ENCODE assay signal across 18 cellular contexts in genomic region chr7:156603004-156603403, GRCh38. TPM values are rescaled to one million over a fixed set of nuclear protein-coding genes. Genes with fewer than 3 reads are reported as not detected.
DNase-seq lines count a peak whose midpoint lies in the region; ATAC-seq and TF ChIP-seq lines count a peak whose summit lies in the region.
"Had no signal": no experiment of that assay in that cellular context is flagged by ENCODE, and none has a peak within 500 bp of the region (broad histone marks: within the 10 kb centered on the region; RNA-seq: fewer than 3 reads in every experiment).

No MANE protein-coding gene starts in this region.

- H3K4me1 Mint-ChIP-seq in neural progenitor cell = peaks cover 6% of the 10 kb centered on the region
- no peaks in the 10 kb centered on the region for H3K4me1 Mint-ChIP-seq in activated naive CD8-positive, alpha-beta T cell treated with anti-CD3 and anti-CD28 coated beads, Interleukin-2, amount 50 U/mL, for 24 hours
- H3K4me1 Mint-ChIP-seq: B cell had no signal

- peaks cover 8% of the 10 kb centered on the region for H3F3A ChIP-seq in neural progenitor cell (ENCODE audit: low read depth)

- ATAC-seq in sciatic nerve (no peak), heart right ventricle (no peak)
- no peak for ATAC-seq in activated naive CD8-positive, alpha-beta T cell treated with anti-CD3 and anti-CD28 coated beads, Interleukin-2, amount 50 U/mL, for 24 hours
- ATAC-seq: CD8-positive, alpha-beta T cell; HCT116 had no signal

- H3K36me3 Mint-ChIP-seq in neural progenitor cell = no peaks in the 10 kb centered on the region
- no peaks in the 10 kb centered on the region for H3K36me3 Mint-ChIP-seq in activated naive CD8-positive, alpha-beta T cell treated with anti-CD3 and anti-CD28 coated beads, Interleukin-2, amount 50 U/mL, for 24 hours (ENCODE audit: low read depth)
- H3K36me3 Mint-ChIP-seq: CD8-positive, alpha-beta T cell had no signal

- peaks cover 6% of the 10 kb centered on the region for H3K27me3 Mint-ChIP-seq in neural progenitor cell (ENCODE audit: insufficient read depth, low read depth)
- H3K27me3 Mint-ChIP-seq in activated naive CD8-positive, alpha-beta T cell treated with anti-CD3 and anti-CD28 coated beads, Interleukin-2, amount 50 U/mL, for 24 hours = peaks cover 15% of the 10 kb centered on the region

- H3K4me1 ChIP-seq in hepatocyte (ENCODE audit: insufficient read depth) (peaks cover 6% of the 10 kb centered on the region), neural progenitor cell (peaks cover 11% of the 10 kb centered on the region), transverse colon (peaks cover 5 to 36% (median 27%) of the 10 kb centered on the region in 4 donors), heart right ventricle (peaks cover 0 to 9% (median 7%) of the 10 kb centered on the region in 9 donors)
- H3K4me1 ChIP-seq: BLaER1 treated with 17β-estradiol and CSF1 and Interleukin-3, amounts not matched to agents 10 nM and 100 nM had no signal

- WGBS in hepatocyte (ENCODE audit: low lambda C conversion rate, missing lambda C conversion rate) = 51% methylated on average over 6 of the region's 6 CpGs
- 22 to 66% methylated on average over 1 to 6 of the region's 6 CpGs for WGBS in transverse colon (ENCODE audit: low coverage in 1 of 2), 2 donors
- WGBS in heart right ventricle, 2 donors = 80 to 82% methylated on average over 6 of the region's 6 CpGs

- H3K4me2 ChIP-seq in hepatocyte (peak overlapping the region; percentile 53), neural progenitor cell (no peak overlapping the region)
- H3K4me2 ChIP-seq: BLaER1 treated with 17β-estradiol and CSF1 and Interleukin-3, amounts not matched to agents 10 nM and 100 nM had no signal

- no peak overlapping the region for H3K4me3 Mint-ChIP-seq in neural progenitor cell
- H3K4me3 Mint-ChIP-seq in activated naive CD8-positive, alpha-beta T cell treated with anti-CD3 and anti-CD28 coated beads, Interleukin-2, amount 50 U/mL, for 24 hours = no peak overlapping the region
- H3K4me3 Mint-ChIP-seq: B cell; CD8-positive, alpha-beta T cell; HFFc6 had no signal

- H3K9ac ChIP-seq in neural progenitor cell = no peak overlapping the region
- H3K9ac ChIP-seq: BLaER1 treated with 17β-estradiol and CSF1 and Interleukin-3, amounts not matched to agents 10 nM and 100 nM had no signal

- DNase-seq in hepatocyte (ENCODE audit: low spot score) (no peak), neural progenitor cell (ENCODE audit: low spot score) (no peak), transverse colon (peak; percentile 34), MG63 (no peak), sciatic nerve (ENCODE audit: low spot score) (no peak), heart right ventricle (no peak)
- no peak for DNase-seq in activated naive CD8-positive, alpha-beta T cell treated with anti-CD3 and anti-CD28 coated beads, Interleukin-2, amount 50 U/mL, for 24 hours
- DNase-seq: CD8-positive, alpha-beta T cell; COR-L47; GOT3; H7; HFFc6 had no signal

- H4K20me1 ChIP-seq in hepatocyte (ENCODE audit: insufficient read depth, poor library complexity, severe bottlenecking) (no peaks in the 10 kb centered on the region), neural progenitor cell (ENCODE audit: low read depth) (no peaks in the 10 kb centered on the region)
- H4K20me1 ChIP-seq: BLaER1 treated with 17β-estradiol and CSF1 and Interleukin-3, amounts not matched to agents 10 nM and 100 nM had no signal

- intact Hi-C loops in transverse colon (cut with DNase I; ENCODE audit: low total_unique reads) (no loop called here), sciatic nerve (cut with DNase I) (no loop called here), heart right ventricle (cut with DNase I) (no loop called here)

- peak overlapping the region; percentile 42 for H3K27ac Mint-ChIP-seq in neural progenitor cell
- H3K27ac Mint-ChIP-seq in activated naive CD8-positive, alpha-beta T cell treated with anti-CD3 and anti-CD28 coated beads, Interleukin-2, amount 50 U/mL, for 24 hours = no peak overlapping the region
- H3K27ac Mint-ChIP-seq: B cell; CD8-positive, alpha-beta T cell; HFFc6 had no signal

- TF ChIP-seq POLR2A in transverse colon (IDR thresholded peaks at IDR 0.05) = no peak

- H3K9me3 ChIP-seq in hepatocyte (ENCODE audit: low read depth) = no peaks in the 10 kb centered on the region
- H3K9me3 ChIP-seq in neural progenitor cell (ENCODE audit: low read depth) = no peaks in the 10 kb centered on the region
- no peaks in the 10 kb centered on the region for H3K9me3 ChIP-seq in transverse colon
- no peaks in the 10 kb centered on the region for H3K9me3 ChIP-seq in MG63
- H3K9me3 ChIP-seq in heart right ventricle = peaks cover 0 to 6% (median 0%) of the 10 kb centered on the region in 11 donors

- no peaks in the 10 kb centered on the region for H3K27me3 ChIP-seq in hepatocyte
- H3K27me3 ChIP-seq in neural progenitor cell = no peaks in the 10 kb centered on the region
- H3K27me3 ChIP-seq in transverse colon = peaks cover 12% of the 10 kb centered on the region
- no peaks in the 10 kb centered on the region for H3K27me3 ChIP-seq in MG63
- peaks cover 0 to 33% (median 24%) of the 10 kb centered on the region in 7 donors for H3K27me3 ChIP-seq in heart right ventricle
- H3K27me3 ChIP-seq: BLaER1 treated with 17β-estradiol and CSF1 and Interleukin-3, amounts not matched to agents 10 nM and 100 nM had no signal

- in situ Hi-C loops in transverse colon (cut with MboI; ENCODE audit: low pct_ligation_motif_present in 1 of 4, low pct_unique_long_range_greater_than_20kb in 1 of 4, low sequenced_read_pairs in 3 of 4) = no loop called here

- H2AFZ ChIP-seq in hepatocyte = no peak overlapping the region
- H2AFZ ChIP-seq in neural progenitor cell (replicated peaks) = peak overlapping the region; percentile 60

- H3K4me3 ChIP-seq in hepatocyte (no peak overlapping the region), neural progenitor cell (no peak overlapping the region), transverse colon (peak overlapping the region in 2 of 4 donors; percentile 16 to 21), MG63 (no peak overlapping the region), heart right ventricle (no peak overlapping the region)
- H3K4me3 ChIP-seq: BLaER1 treated with 17β-estradiol and CSF1 and Interleukin-3, amounts not matched to agents 10 nM and 100 nM had no signal

- peaks cover 4% of the 10 kb centered on the region for H3K9me3 Mint-ChIP-seq in neural progenitor cell
- H3K9me3 Mint-ChIP-seq in activated naive CD8-positive, alpha-beta T cell treated with anti-CD3 and anti-CD28 coated beads, Interleukin-2, amount 50 U/mL, for 24 hours = no peaks in the 10 kb centered on the region
- H3K9me3 Mint-ChIP-seq: CD8-positive, alpha-beta T cell; HFFc6 had no signal

- H3K79me2 ChIP-seq in hepatocyte = no peaks in the 10 kb centered on the region
- no peaks in the 10 kb centered on the region for H3K79me2 ChIP-seq in neural progenitor cell (ENCODE audit: low read depth)

- TF ChIP-seq EP300 in transverse colon (IDR thresholded peaks at IDR 0.05; ENCODE audit: low read depth) = no peak

- no peak for TF ChIP-seq CTCF in VCaP (conservative IDR thresholded peaks at IDR 0.05)
- no peak for TF ChIP-seq CTCF in hepatocyte (IDR thresholded peaks at IDR 0.05; ENCODE audit: poor library complexity)
- TF ChIP-seq CTCF in neural progenitor cell (IDR thresholded peaks at IDR 0.05) = no peak
- no peak for TF ChIP-seq CTCF in transverse colon (IDR thresholded peaks at IDR 0.05)
- TF ChIP-seq CTCF in heart right ventricle (IDR thresholded peaks at IDR 0.05) = no peak

- H3K27ac ChIP-seq in VCaP (peak overlapping the region; percentile 61), hepatocyte (peak overlapping the region; percentile 49), neural progenitor cell (peak overlapping the region; percentile 20), transverse colon (peak overlapping the region; percentile 72 to 79 (median 76)), heart right ventricle (no peak overlapping the region)
- H3K27ac ChIP-seq: BLaER1 treated with 17β-estradiol and CSF1 and Interleukin-3, amounts not matched to agents 10 nM and 100 nM; HL-60 had no signal

- H3K36me3 ChIP-seq in hepatocyte (replicated peaks; ENCODE audit: insufficient read depth, low read depth) = no peaks in the 10 kb centered on the region
- no peaks in the 10 kb centered on the region for H3K36me3 ChIP-seq in neural progenitor cell
- no peaks in the 10 kb centered on the region for H3K36me3 ChIP-seq in transverse colon
- no peaks in the 10 kb centered on the region for H3K36me3 ChIP-seq in MG63
- H3K36me3 ChIP-seq in heart right ventricle = no peaks in the 10 kb centered on the region
- H3K36me3 ChIP-seq: BLaER1 treated with 17β-estradiol and CSF1 and Interleukin-3, amounts not matched to agents 10 nM and 100 nM had no signal

- H3K9me2 ChIP-seq in hepatocyte (replicated peaks; ENCODE audit: insufficient read depth) = no peaks in the 10 kb centered on the region

RNA-seq across cellular contexts. Expression of gene RNF32, which starts 37.6 kb away (rescaled TPM):
- total RNA-seq in hepatocyte = 1.4 and 2.3 TPM in 2 replicates
- polyA plus RNA-seq in hepatocyte = 2.9 and 6.7 TPM in 2 replicates
- 3.0 and 3.3 TPM in 2 replicates for total RNA-seq in neural progenitor cell (ENCODE audit: low replicate concordance)
- 1 to 10 TPM; 1.1 to 3.0 (median 2.0) TPM for total RNA-seq in transverse colon
- 1.8 and 5.2 TPM in 2 replicates for total RNA-seq in MG63 (2014; rRNA removed; shearing (Covaris generic); ENCODE audit: low replicate concordance)
- total RNA-seq in sciatic nerve = 3.2 TPM
- total RNA-seq in heart right ventricle = under 1 TPM in 7 of 10 donors, not detected in 3; 0.21 to 1.00 (median 0.44) TPM
- polyA plus RNA-seq in heart right ventricle = under 1 TPM; 0.22 to 0.29 TPM
- total RNA-seq: A172 had no signal

Comparison
In these comparisons a context has a peak if more than half of its experiments do, and no peak if none do; other contexts are left out.
1. H3K27ac ChIP-seq: peak in VCaP (single experiment), hepatocyte (single experiment), neural progenitor cell (single experiment) and transverse colon (4 of 4); none in heart right ventricle (0 of 10).